In genomic region chr11:27303903-27304302, GRCh38 we compare ENCODE assay signal across 1 cellular context.
TF ChIP-seq lines count a peak whose summit lies in the region.

No MANE protein-coding gene starts in this region.

TF ChIP-seq in HepG2, 621 proteins besides CTCF, POLR2A, EP300 and RAD21 (continued from another document and continues in another):
- TF ChIP-seq MLX (CRISPR knock-in tag; IDR thresholded peaks at IDR 0.05) (peak; percentile 50; the same call in 1 of the 2 replicates), ZNF614 (CRISPR knock-in tag; IDR thresholded peaks at IDR 0.05; ENCODE audit: borderline replicate concordance) (no peak), BHLHE40 (IDR thresholded peaks at IDR 0.05; ENCODE audit: low read length) (0 out of 2 replicates have a peak, but pooled peaks have one; percentile 16), YEATS2 (CRISPR knock-in tag; IDR thresholded peaks at IDR 0.05; ENCODE audit: borderline replicate concordance) (no peak), ZNF160 (CRISPR knock-in tag; IDR thresholded peaks at IDR 0.05) (no peak), ZBTB7B (CRISPR knock-in tag; IDR thresholded peaks at IDR 0.05) (0 out of 2 replicates have a peak, but pooled peaks have one; percentile 11), MTF1 (CRISPR knock-in tag; IDR thresholded peaks at IDR 0.05) (no peak), ZNF646 (CRISPR knock-in tag; IDR thresholded peaks at IDR 0.05) (no peak), ZMYM3 (CRISPR knock-in tag; IDR thresholded peaks at IDR 0.05) (0 out of 2 replicates have a peak, but pooled peaks have one; percentile 32), HMG20A (CRISPR knock-in tag; IDR thresholded peaks at IDR 0.05; ENCODE audit: borderline replicate concordance) (no peak), GLI4 (CRISPR knock-in tag; IDR thresholded peaks at IDR 0.05; ENCODE audit: borderline replicate concordance) (no peak), HNF4A (CRISPR knock-in tag; IDR thresholded peaks at IDR 0.05) (peak; percentile 78), ZNF136 (CRISPR knock-in tag; IDR thresholded peaks at IDR 0.05; ENCODE audit: low read depth) (no peak), TEAD3 (CRISPR knock-in tag; optimal IDR thresholded peaks at IDR 0.05; ENCODE audit: borderline replicate concordance) (peak; percentile 9), ZFP1 (CRISPR knock-in tag; IDR thresholded peaks at IDR 0.05) (no peak), ZNF749 (CRISPR knock-in tag; IDR thresholded peaks at IDR 0.05; ENCODE audit: borderline replicate concordance) (no peak), ZNF263 (CRISPR knock-in tag; IDR thresholded peaks at IDR 0.05) (no peak), CEBPG (CRISPR knock-in tag; IDR thresholded peaks at IDR 0.05) (no peak), POGZ (CRISPR knock-in tag; IDR thresholded peaks at IDR 0.05) (peak; percentile 62), ADNP (CRISPR knock-in tag; IDR thresholded peaks at IDR 0.05) (no peak), BRCA1 (CRISPR knock-in tag; IDR thresholded peaks at IDR 0.05) (no peak), ZNF562 (CRISPR knock-in tag; IDR thresholded peaks at IDR 0.05; ENCODE audit: borderline replicate concordance) (no peak), ZNF576 (CRISPR knock-in tag; IDR thresholded peaks at IDR 0.05) (no peak), ZNF615 (CRISPR knock-in tag; IDR thresholded peaks at IDR 0.05; ENCODE audit: borderline replicate concordance) (no peak), ZNF7 (CRISPR knock-in tag; IDR thresholded peaks at IDR 0.05) (no peak), SP140L (CRISPR knock-in tag; IDR thresholded peaks at IDR 0.05; ENCODE audit: borderline replicate concordance) (no peak), ZNF441 (CRISPR knock-in tag; IDR thresholded peaks at IDR 0.05; ENCODE audit: borderline replicate concordance) (no peak), SOX13 (IDR thresholded peaks at IDR 0.05) (no peak), SOX13 (CRISPR knock-in tag; conservative IDR thresholded peaks at IDR 0.05 in 1 of 2, IDR thresholded peaks at IDR 0.05 in 1 of 2) (peak in 1 of 2 experiments; percentile 79; a peak in 2 of 4 replicates), ZNF138 (CRISPR knock-in tag; IDR thresholded peaks at IDR 0.05; ENCODE audit: low read depth) (no peak), PHB2 (IDR thresholded peaks at IDR 0.05; ENCODE audit: partially characterized antibody) (no peak), SOX6 (IDR thresholded peaks at IDR 0.05) (no peak), SOX6 (CRISPR knock-in tag; IDR thresholded peaks at IDR 0.05) (peak; percentile 86), ZNF367 (CRISPR knock-in tag; IDR thresholded peaks at IDR 0.05; ENCODE audit: borderline replicate concordance) (no peak), SAP130 (CRISPR knock-in tag; IDR thresholded peaks at IDR 0.05; ENCODE audit: low read depth) (0 out of 2 replicates have a peak, but pooled peaks have one; percentile 13), NFIC (IDR thresholded peaks at IDR 0.05; ENCODE audit: low read length) (no peak), ZSCAN20 (CRISPR knock-in tag; IDR thresholded peaks at IDR 0.05; ENCODE audit: borderline replicate concordance) (no peak), NFATC3 (CRISPR knock-in tag; IDR thresholded peaks at IDR 0.05) (no peak), FOXM1 (CRISPR knock-in tag; IDR thresholded peaks at IDR 0.05) (no peak), SNAI1 (CRISPR knock-in tag; IDR thresholded peaks at IDR 0.05; ENCODE audit: borderline replicate concordance) (no peak), TGIF2 (CRISPR knock-in tag; IDR thresholded peaks at IDR 0.05) (no peak), ZNF256 (CRISPR knock-in tag; conservative IDR thresholded peaks at IDR 0.05) (no peak), SPEN (CRISPR knock-in tag; IDR thresholded peaks at IDR 0.05; ENCODE audit: low read depth) (no peak), RFXANK (CRISPR knock-in tag; IDR thresholded peaks at IDR 0.05) (no peak), ZFX (CRISPR knock-in tag; IDR thresholded peaks at IDR 0.05; ENCODE audit: low read depth) (peak; percentile 33; the same call in 1 of the 2 replicates), ZNF468 (CRISPR knock-in tag; IDR thresholded peaks at IDR 0.05) (no peak), HES4 (CRISPR knock-in tag; IDR thresholded peaks at IDR 0.05; ENCODE audit: borderline replicate concordance) (no peak), ZEB1 (IDR thresholded peaks at IDR 0.05; ENCODE audit: insufficient replicate concordance, low read depth) (no peak), NPAS2 (CRISPR knock-in tag; IDR thresholded peaks at IDR 0.05; ENCODE audit: borderline replicate concordance) (no peak), HIVEP1 (CRISPR knock-in tag; IDR thresholded peaks at IDR 0.05) (no peak), ZC3H13 (CRISPR knock-in tag; IDR thresholded peaks at IDR 0.05) (no peak), ZNF446 (CRISPR knock-in tag; IDR thresholded peaks at IDR 0.05) (no peak), ZNF644 (CRISPR knock-in tag; IDR thresholded peaks at IDR 0.05; ENCODE audit: low read depth) (no peak), EZH2 (conservative IDR thresholded peaks at IDR 0.05; ENCODE audit: low read depth, low read length) (no peak), PATZ1 (CRISPR knock-in tag; IDR thresholded peaks at IDR 0.05) (no peak), AKAP8 (CRISPR knock-in tag; IDR thresholded peaks at IDR 0.05) (no peak), GATA4 (IDR thresholded peaks at IDR 0.05; ENCODE audit: borderline replicate concordance, low read depth) (no peak)
- TF ChIP-seq, protein P1, sequence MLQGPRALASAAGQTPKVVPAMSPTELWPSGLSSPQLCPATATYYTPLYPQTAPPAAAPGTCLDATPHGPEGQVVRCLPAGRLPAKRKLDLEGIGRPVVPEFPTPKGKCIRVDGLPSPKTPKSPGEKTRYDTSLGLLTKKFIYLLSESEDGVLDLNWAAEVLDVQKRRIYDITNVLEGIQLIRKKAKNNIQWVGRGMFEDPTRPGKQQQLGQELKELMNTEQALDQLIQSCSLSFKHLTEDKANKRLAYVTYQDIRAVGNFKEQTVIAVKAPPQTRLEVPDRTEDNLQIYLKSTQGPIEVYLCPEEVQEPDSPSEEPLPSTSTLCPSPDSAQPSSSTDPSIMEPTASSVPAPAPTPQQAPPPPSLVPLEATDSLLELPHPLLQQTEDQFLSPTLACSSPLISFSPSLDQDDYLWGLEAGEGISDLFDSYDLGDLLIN (CRISPR knock-in tag; IDR thresholded peaks at IDR 0.05; ENCODE audit: borderline replicate concordance) = no peak
- TF ChIP-seq, protein P2, sequence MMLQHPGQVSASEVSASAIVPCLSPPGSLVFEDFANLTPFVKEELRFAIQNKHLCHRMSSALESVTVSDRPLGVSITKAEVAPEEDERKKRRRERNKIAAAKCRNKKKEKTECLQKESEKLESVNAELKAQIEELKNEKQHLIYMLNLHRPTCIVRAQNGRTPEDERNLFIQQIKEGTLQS (CRISPR knock-in tag; IDR thresholded peaks at IDR 0.05) = no peak
- TF ChIP-seq, protein P3, sequence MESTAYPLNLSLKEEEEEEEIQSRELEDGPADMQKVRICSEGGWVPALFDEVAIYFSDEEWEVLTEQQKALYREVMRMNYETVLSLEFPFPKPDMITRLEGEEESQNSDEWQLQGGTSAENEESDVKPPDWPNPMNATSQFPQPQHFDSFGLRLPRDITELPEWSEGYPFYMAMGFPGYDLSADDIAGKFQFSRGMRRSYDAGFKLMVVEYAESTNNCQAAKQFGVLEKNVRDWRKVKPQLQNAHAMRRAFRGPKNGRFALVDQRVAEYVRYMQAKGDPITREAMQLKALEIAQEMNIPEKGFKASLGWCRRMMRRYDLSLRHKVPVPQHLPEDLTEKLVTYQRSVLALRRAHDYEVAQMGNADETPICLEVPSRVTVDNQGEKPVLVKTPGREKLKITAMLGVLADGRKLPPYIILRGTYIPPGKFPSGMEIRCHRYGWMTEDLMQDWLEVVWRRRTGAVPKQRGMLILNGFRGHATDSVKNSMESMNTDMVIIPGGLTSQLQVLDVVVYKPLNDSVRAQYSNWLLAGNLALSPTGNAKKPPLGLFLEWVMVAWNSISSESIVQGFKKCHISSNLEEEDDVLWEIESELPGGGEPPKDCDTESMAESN (CRISPR knock-in tag; conservative IDR thresholded peaks at IDR 0.05) = no peak
- TF ChIP-seq, protein P4, sequence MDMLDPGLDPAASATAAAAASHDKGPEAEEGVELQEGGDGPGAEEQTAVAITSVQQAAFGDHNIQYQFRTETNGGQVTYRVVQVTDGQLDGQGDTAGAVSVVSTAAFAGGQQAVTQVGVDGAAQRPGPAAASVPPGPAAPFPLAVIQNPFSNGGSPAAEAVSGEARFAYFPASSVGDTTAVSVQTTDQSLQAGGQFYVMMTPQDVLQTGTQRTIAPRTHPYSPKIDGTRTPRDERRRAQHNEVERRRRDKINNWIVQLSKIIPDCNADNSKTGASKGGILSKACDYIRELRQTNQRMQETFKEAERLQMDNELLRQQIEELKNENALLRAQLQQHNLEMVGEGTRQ (IDR thresholded peaks at IDR 0.05; ENCODE audit: low read depth, low read length) = peak; percentile 39; the same call in 1 of the 2 replicates
- TF ChIP-seq, protein P4 (CRISPR knock-in tag; IDR thresholded peaks at IDR 0.05; ENCODE audit: borderline replicate concordance) = peak; percentile 64; the same call in 1 of the 2 replicates
- TF ChIP-seq, protein P5, sequence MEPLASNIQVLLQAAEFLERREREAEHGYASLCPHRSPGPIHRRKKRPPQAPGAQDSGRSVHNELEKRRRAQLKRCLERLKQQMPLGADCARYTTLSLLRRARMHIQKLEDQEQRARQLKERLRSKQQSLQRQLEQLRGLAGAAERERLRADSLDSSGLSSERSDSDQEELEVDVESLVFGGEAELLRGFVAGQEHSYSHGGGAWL (CRISPR knock-in tag; IDR thresholded peaks at IDR 0.05) = no peak
